Comparison of ENCODE assay signal across 13 cellular contexts in the genomic region with DNA sequence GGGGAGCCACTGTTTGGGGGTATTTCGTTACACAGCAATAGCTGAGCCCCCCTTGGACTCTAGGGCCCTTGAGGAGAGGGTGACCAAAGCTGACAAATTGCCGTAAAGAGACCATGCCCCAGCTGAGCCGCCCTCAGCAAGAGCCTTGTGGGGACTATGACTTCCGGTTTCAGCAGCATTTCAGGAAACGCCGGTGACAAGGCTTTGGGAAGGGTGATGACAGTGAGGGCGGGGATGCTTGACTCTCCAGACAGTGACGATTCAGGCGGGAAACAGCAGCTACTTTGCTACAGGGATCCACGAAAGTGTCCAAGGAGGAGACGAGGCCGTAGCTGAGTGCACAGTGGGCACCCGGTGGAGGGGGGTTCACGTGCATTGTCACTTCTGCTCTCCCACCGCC.
"Had no signal": no experiment of that assay in that cellular context is flagged by ENCODE, and none has a peak within 500 bp of the region (broad histone marks: within the 10 kb centered on the region; RNA-seq: fewer than 3 reads in every experiment).

No MANE protein-coding gene starts in this region.

- H3K4me3 Mint-ChIP-seq: activated naive CD8-positive, alpha-beta T cell treated with anti-CD3 and anti-CD28 coated beads, Interleukin-2, amount 50 U/mL, for 24 hours; mesothelial cell of epicardium; neural progenitor cell; T-helper 17 cell had no signal

- H3K9me3 Mint-ChIP-seq: activated naive CD8-positive, alpha-beta T cell treated with anti-CD3 and anti-CD28 coated beads, Interleukin-2, amount 50 U/mL, for 24 hours; neural progenitor cell had no signal

- H3K36me3 Mint-ChIP-seq: mesothelial cell of epicardium, neural progenitor cell had no signal

- DNase-seq: activated CD4-positive, alpha-beta T cell treated with anti-CD3 and anti-CD28 coated beads, Interleukin-2, amount 50 U/mL, for 48 hours; activated gamma-delta T cell; activated naive CD8-positive, alpha-beta T cell treated with anti-CD3 and anti-CD28 coated beads, Interleukin-2, amount 50 U/mL, for 24 hours; activated T-cell treated with anti-CD3 and anti-CD28 coated beads, Interleukin-2, amount 50 U/mL, for 48 hours; lower lobe of right lung; T-helper 17 cell; tibial artery had no signal

- FAIRE-seq: bronchial epithelial cell, endometrium had no signal

- ATAC-seq: activated CD4-positive, CD25-positive, alpha-beta regulatory T cell treated with anti-CD3 and anti-CD28 coated beads, Interleukin-2, amount 50 U/mL, for 24 hours; activated naive CD8-positive, alpha-beta T cell treated with anti-CD3 and anti-CD28 coated beads, Interleukin-2, amount 50 U/mL, for 24 hours; esophagus mucosa; lower lobe of right lung; T-helper 17 cell had no signal

- H3K4me1 Mint-ChIP-seq: T-helper 17 cell had no signal

- H3K27ac Mint-ChIP-seq: activated naive CD8-positive, alpha-beta T cell treated with anti-CD3 and anti-CD28 coated beads, Interleukin-2, amount 50 U/mL, for 24 hours; mesothelial cell of epicardium; neural progenitor cell; T-helper 17 cell had no signal
